In the genomic region with DNA sequence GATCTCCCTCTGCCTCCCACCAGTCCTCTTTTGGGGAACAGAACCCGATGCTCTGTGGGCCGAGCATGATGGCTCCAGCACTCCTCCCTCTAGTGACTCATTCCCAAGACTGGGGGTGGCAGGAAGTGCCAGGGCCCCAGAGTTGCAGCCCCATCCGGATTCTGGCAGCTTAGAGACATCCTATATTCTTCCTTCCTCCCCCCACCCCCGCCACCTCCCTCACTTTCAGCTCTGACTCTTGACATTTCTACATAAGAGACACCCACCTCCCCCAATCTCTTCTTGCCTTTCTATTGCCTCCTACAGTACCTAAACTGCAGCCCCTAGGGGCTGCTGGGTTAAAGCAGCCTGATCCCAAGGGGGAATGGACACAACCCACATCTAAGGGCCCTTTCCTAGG, we compare ENCODE assay signal across 8 cellular contexts. TPM values are rescaled to one million over a fixed set of nuclear protein-coding genes. Genes with fewer than 3 reads are reported as not detected.
DNase-seq lines count a peak whose midpoint lies in the region; ATAC-seq, FAIRE-seq and TF ChIP-seq lines count a peak whose summit lies in the region.

No MANE protein-coding gene starts in this region.

- POLR2A ChIA-PET in GM12878 (lab: Charles Lee) = interaction anchor here (0.6 kb wide), 1 partner anchor 51 kb away, joined by 3 read pairs; no protein-coding TSS in a partner anchor
- POLR2A ChIA-PET in naive thymus-derived CD8-positive, alpha-beta T cell (lab: Charles Lee) = interaction anchor here (0.7 kb wide), 1 partner anchor 73 kb away, joined by 4 read pairs; no protein-coding TSS in a partner anchor

- no peak for TF ChIP-seq CTCF in RWPE2 (IDR thresholded peaks at IDR 0.05; ENCODE audit: poor library complexity, severe bottlenecking)
- TF ChIP-seq CTCF in GM12878 (IDR thresholded peaks at IDR 0.05 in 2 of 3, conservative IDR thresholded peaks at IDR 0.05 in 1 of 3; ENCODE audit: control insufficient read depth in 2 of 3, extremely low read depth in 1 of 3, insufficient read depth in 1 of 3, low read depth in 3 of 3, low read length in 3 of 3) = no peak
- TF ChIP-seq CTCF in spleen (IDR thresholded peaks at IDR 0.05 in 8 of 11, conservative IDR thresholded peaks at IDR 0.05 in 3 of 11) = no peak

- peaks cover 3 to 16% (median 11%) of the 10 kb centered on the region in 4 donors for H3K4me1 Mint-ChIP-seq in naive thymus-derived CD8-positive, alpha-beta T cell

- H3K9me3 Mint-ChIP-seq in naive thymus-derived CD8-positive, alpha-beta T cell = no peaks in the 10 kb centered on the region

- H3K36me3 ChIP-seq in RWPE2 (ENCODE audit: low read depth) (no peaks in the 10 kb centered on the region), GM12878 (ENCODE audit: control insufficient read depth in 2 of 2, insufficient read depth in 2 of 2, low read length in 1 of 2) (no peaks in the 10 kb centered on the region), spleen (no peaks in the 10 kb centered on the region)

- CTCF ChIA-PET in GM12878 (lab: Yijun Ruan, JAX) = interaction anchor here (0.7 to 2.1 kb wide), 11 partner anchors 14 to 606 kb away, joined by 3 to 8 read pairs (median 4); a partner anchor contains a TSS

- H3K9me3 ChIP-seq in RWPE2 (ENCODE audit: severe bottlenecking) = no peaks in the 10 kb centered on the region
- H3K9me3 ChIP-seq in GM12878 (replicated peaks; ENCODE audit: control insufficient read depth, insufficient read depth, low read length) = no peaks in the 10 kb centered on the region
- no peaks in the 10 kb centered on the region for H3K9me3 ChIP-seq in spleen

- in situ Hi-C loops in GM12878 (cut with MboI) = no loop called here

- DNase-seq in EL (peak; percentile 84), RWPE2 (ENCODE audit: low spot score) (peak; percentile 66), GM12878 (ENCODE audit: low read depth, low spot score) (no peak), spleen (peak; percentile 62)
- no peak for DNase-seq in naive thymus-derived CD8-positive, alpha-beta T cell

- H3K27ac Mint-ChIP-seq in naive thymus-derived CD8-positive, alpha-beta T cell = no peak overlapping the region

- no peak for TF ChIP-seq EP300 in GM12878 (IDR thresholded peaks at IDR 0.05; ENCODE audit: borderline replicate concordance in 1 of 2, control insufficient read depth in 1 of 2, low read depth in 2 of 2, low read length in 2 of 2)

- no peaks in the 10 kb centered on the region for H3K79me2 ChIP-seq in GM12878 (ENCODE audit: control insufficient read depth, insufficient read depth, low read length)

- H3K27me3 ChIP-seq in RWPE2 (ENCODE audit: insufficient read depth, poor library complexity, severe bottlenecking) (no peaks in the 10 kb centered on the region), GM12878 (replicated peaks in 1 of 2; ENCODE audit: control insufficient read depth in 2 of 2, insufficient read depth in 2 of 2, low read length in 1 of 2) (no peaks in the 10 kb centered on the region), spleen (replicated peaks in 1 of 7) (no peaks in the 10 kb centered on the region)

- FAIRE-seq in GM12878 (lab: Jason Lieb, UNC) = no peak

- no peaks in the 10 kb centered on the region for H3K36me3 Mint-ChIP-seq in naive thymus-derived CD8-positive, alpha-beta T cell

- H3K4me1 ChIP-seq in RWPE2 (ENCODE audit: insufficient read depth, poor library complexity, severe bottlenecking) (peaks cover 13% of the 10 kb centered on the region), GM12878 (ENCODE audit: control insufficient read depth, insufficient read depth, low read length) (peaks cover 12% of the 10 kb centered on the region), spleen (peaks cover 0 to 18% (median 3%) of the 10 kb centered on the region in 6 donors)

- peaks cover 0 to 3% (median 0%) of the 10 kb centered on the region in 5 donors for H3K27me3 Mint-ChIP-seq in naive thymus-derived CD8-positive, alpha-beta T cell

- TF ChIP-seq POLR2A in GM12878 (IDR thresholded peaks at IDR 0.05; ENCODE audit: low read depth, low read length) (no peak), spleen (IDR thresholded peaks at IDR 0.05) (no peak)

- H2AFZ ChIP-seq in GM12878 (ENCODE audit: control insufficient read depth, low read depth, low read length) = peak overlapping the region; percentile 72

- H3K27ac ChIP-seq in RWPE2 (ENCODE audit: poor library complexity, severe bottlenecking) = peak overlapping the region; percentile 27
- no peak overlapping the region for H3K27ac ChIP-seq in GM12878 (ENCODE audit: control insufficient read depth, insufficient read depth)
- H3K27ac ChIP-seq in spleen = no peak overlapping the region

- SMC1A ChIA-PET in GM12878 (lab: Charles Lee; ENCODE audit: uncharacterized antibody, unreplicated experiment) = interaction anchor here (0.7 to 2.0 kb wide), 6 partner anchors 16 to 457 kb away, joined by 3 to 5 read pairs (median 3); no protein-coding TSS in a partner anchor

- H3K4me2 ChIP-seq in GM12878 (ENCODE audit: control insufficient read depth, insufficient read depth) = peak overlapping the region; percentile 17; the same call in 1 of the 2 replicates

- ATAC-seq in RWPE2 (ENCODE audit: low read depth) (peak; percentile 91), GM12878 (peak; percentile 67), HG02973 (IDR thresholded peaks at IDR 0.05; ENCODE audit: unreplicated experiment) (no peak), GM19328 (IDR thresholded peaks at IDR 0.05; ENCODE audit: unreplicated experiment) (no peak), HG03097 (IDR thresholded peaks at IDR 0.05; ENCODE audit: low FRiP score, unreplicated experiment) (no peak)
- ATAC-seq in naive thymus-derived CD8-positive, alpha-beta T cell = no peak

- no peak for TF ChIP-seq RAD21 in GM12878 (IDR thresholded peaks at IDR 0.05; ENCODE audit: insufficient read depth, low read depth, low read length)

- intact Hi-C loops in GM12878 (cut with micrococcal nuclease; ENCODE audit: unreplicated experiment) (no loop called here), spleen (cut with DNase I; ENCODE audit: low total_unique reads) (no loop called here)

- H4K20me1 ChIP-seq in GM12878 (ENCODE audit: control insufficient read depth, insufficient read depth) = no peaks in the 10 kb centered on the region

- RAD21 ChIA-PET in GM12878 (lab: Charles Lee; ENCODE audit: unreplicated experiment) = interaction anchor here (1.5 kb wide), 1 partner anchor 48 kb away, joined by 3 read pairs; a partner anchor contains a TSS

- no TSS peak for BruUV-seq in GM12878 (replicated peaks; lab: Mats Ljungman, UMichigan)

- no peak overlapping the region for H3K4me3 ChIP-seq in RWPE2 (ENCODE audit: severe bottlenecking)
- H3K4me3 ChIP-seq in GM12878 = no peak overlapping the region
- no peak overlapping the region for H3K4me3 ChIP-seq in spleen

- WGBS in GM12878 (ENCODE audit: insufficient coverage, insufficient replicate concordance, low lambda C conversion rate, missing lambda C conversion rate) = 0% methylated on average over 3 of the region's 4 CpGs
- 5 to 10% (median 8%) methylated on average over 4 of the region's 4 CpGs for WGBS in spleen, 5 donors

- no peak overlapping the region for H3K4me3 Mint-ChIP-seq in naive thymus-derived CD8-positive, alpha-beta T cell

- no peak overlapping the region for H3K9ac ChIP-seq in GM12878 (ENCODE audit: control insufficient read depth, insufficient read depth, low read length)

TF ChIP-seq in GM12878, 131 proteins besides CTCF, POLR2A, EP300 and RAD21 (continues in another document):
- no peak for TF ChIP-seq ESRRA (IDR thresholded peaks at IDR 0.05; ENCODE audit: low read length)
- no peak for TF ChIP-seq CHD2 (IDR thresholded peaks at IDR 0.05; ENCODE audit: borderline replicate concordance, low read depth, low read length)

RNA-seq across cellular contexts. Expression of a gene that starts 47.1 kb away (rescaled TPM):
- 599 and 630 TPM in 2 replicates for total RNA-seq in GM12878 (2013; cell fraction: nucleolus; rRNA removed)
- 134 and 173 TPM in 2 replicates for total RNA-seq in GM12878 (2014; rRNA removed)
- 394 and 401 TPM in 2 replicates for total RNA-seq in GM12878 (2014; rRNA removed; fragmentation: Illumina TruSeq; extraction: Trizol)
- total RNA-seq in GM12878 (2021) = 180 and 213 TPM in 2 replicates
- 70.2 TPM for polyA plus RNA-seq in GM12878 (2011; ENCODE audit: low read depth)
- polyA plus RNA-seq in GM12878 (2011; rRNA removed) = 230 and 407 TPM in 2 replicates
- polyA plus RNA-seq in GM12878 (2011; cell fraction: cytosol; rRNA removed) = 102 and 125 TPM in 2 replicates
- polyA plus RNA-seq in GM12878 (2011; cell fraction: nucleus; rRNA removed) = 123 and 141 TPM in 2 replicates
- 146 and 152 TPM in 2 replicates for polyA plus RNA-seq in GM12878 (2012)
- polyA plus RNA-seq in GM12878 (2014; fragmentation: Illumina TruSeq; extraction: Trizol) = 276 and 414 TPM in 2 replicates
- 100 to 1,000 TPM; 149 to 187 TPM for polyA plus RNA-seq in GM12878 (2014; fragmentation: Nextera tagmentation; extraction: Ambion mirVana)
- polyA plus RNA-seq in GM12878 (2014; rRNA removed) = 194 and 201 TPM in 2 replicates
- polyA plus RNA-seq in GM12878 (2016; fragmentation: Nextera tagmentation; extraction: Ambion mirVana) = 100 to 1,000 TPM; 347 to 380 TPM
- polyA minus RNA-seq in GM12878 (2011; rRNA and poly(A)+ RNA removed) = 284 and 298 TPM in 2 replicates
- 79.1 and 117 TPM in 2 replicates for polyA minus RNA-seq in GM12878 (2011; cell fraction: cytosol; rRNA and poly(A)+ RNA removed)
- 110 and 161 TPM in 2 replicates for polyA minus RNA-seq in GM12878 (2011; cell fraction: nucleus; rRNA and poly(A)+ RNA removed)
- 100 to 1,000 TPM; 170 to 251 (median 219) TPM for total RNA-seq in spleen
- 100 to 1,000 TPM; 114 to 147 (median 143) TPM for polyA plus RNA-seq in spleen
- 100 to 1,000 TPM; 259 to 272 TPM for total RNA-seq in naive thymus-derived CD8-positive, alpha-beta T cell
- polyA plus RNA-seq in naive thymus-derived CD8-positive, alpha-beta T cell = 100 to 1,000 TPM; 323 to 351 (median 327) TPM

RNA-seq across cellular contexts. Expression of a gene that starts 48.2 kb away (rescaled TPM):
- 58.0 and 62.8 TPM in 2 replicates for total RNA-seq in GM12878 (2013; cell fraction: nucleolus; rRNA removed)
- total RNA-seq in GM12878 (2014; rRNA removed) = 36.2 and 41.2 TPM in 2 replicates
- total RNA-seq in GM12878 (2014; rRNA removed; fragmentation: Illumina TruSeq; extraction: Trizol) = 23.9 and 25.7 TPM in 2 replicates
- 41.4 and 42.9 TPM in 2 replicates for total RNA-seq in GM12878 (2021)
- 30.8 TPM for polyA plus RNA-seq in GM12878 (2011; ENCODE audit: low read depth)
- 21.4 and 28.0 TPM in 2 replicates for polyA plus RNA-seq in GM12878 (2011; rRNA removed)
- 24.3 and 37.9 TPM in 2 replicates for polyA plus RNA-seq in GM12878 (2011; cell fraction: cytosol; rRNA removed)
- 17.2 and 18.8 TPM in 2 replicates for polyA plus RNA-seq in GM12878 (2011; cell fraction: nucleus; rRNA removed)
- polyA plus RNA-seq in GM12878 (2012) = 31.7 and 33.1 TPM in 2 replicates
- 26.1 and 27.7 TPM in 2 replicates for polyA plus RNA-seq in GM12878 (2014; fragmentation: Illumina TruSeq; extraction: Trizol)
- polyA plus RNA-seq in GM12878 (2014; fragmentation: Nextera tagmentation; extraction: Ambion mirVana) = 1 to 10 TPM; 4.1 to 8.2 TPM
- 32.6 and 40.7 TPM in 2 replicates for polyA plus RNA-seq in GM12878 (2014; rRNA removed)
- 10 to 100 TPM; 43.1 to 49.8 TPM for polyA plus RNA-seq in GM12878 (2016; fragmentation: Nextera tagmentation; extraction: Ambion mirVana)
- polyA minus RNA-seq in GM12878 (2011; rRNA and poly(A)+ RNA removed) = 21.7 and 33.2 TPM in 2 replicates
- polyA minus RNA-seq in GM12878 (2011; cell fraction: cytosol; rRNA and poly(A)+ RNA removed) = 10.8 and 15.6 TPM in 2 replicates
- 10.2 and 17.8 TPM in 2 replicates for polyA minus RNA-seq in GM12878 (2011; cell fraction: nucleus; rRNA and poly(A)+ RNA removed)
- total RNA-seq in spleen = 10 to 100 TPM; 24.5 to 42.3 (median 32.0) TPM
- polyA plus RNA-seq in spleen = 10 to 100 TPM; 23.4 to 34.2 (median 33.1) TPM
- 10 to 100 TPM; 14.3 to 16.2 TPM for total RNA-seq in naive thymus-derived CD8-positive, alpha-beta T cell
- polyA plus RNA-seq in naive thymus-derived CD8-positive, alpha-beta T cell = 10 to 100 TPM; 11.9 to 14.2 (median 13.5) TPM

Comparison
In these comparisons a context has a peak if more than half of its experiments do, and no peak if none do; other contexts are left out.
1. DNase-seq: peak in EL (single experiment), RWPE2 (single experiment) and spleen (single experiment); none in GM12878 (single experiment) and naive thymus-derived CD8-positive, alpha-beta T cell (0 of 10).
2. ATAC-seq: peak in RWPE2 (single experiment) and GM12878 (single experiment); none in HG02973 (single experiment), naive thymus-derived CD8-positive, alpha-beta T cell (0 of 2), GM19328 (single experiment) and HG03097 (single experiment).